In the genomic region with DNA sequence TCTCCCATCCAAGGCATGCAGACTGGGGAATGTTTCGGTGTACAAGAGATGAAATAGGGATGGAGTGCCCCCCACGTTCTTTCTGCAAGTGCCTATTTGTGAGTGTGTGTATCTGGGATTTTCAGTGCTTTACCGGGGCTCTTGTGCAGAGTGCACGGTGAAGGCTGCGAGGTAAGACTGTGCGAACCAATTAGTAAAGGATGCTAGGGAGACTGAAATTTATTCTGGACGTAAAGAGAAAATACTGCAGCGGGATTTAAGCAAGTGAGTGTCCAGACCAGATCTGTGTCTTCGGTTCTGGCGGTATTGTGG, we compare ENCODE assay signal across 8 cellular contexts.
A peak's percentile ranks its signal among the peaks of the same experiment; 100 is the strongest.
DNase-seq lines count a peak whose midpoint lies in the region; ATAC-seq and TF ChIP-seq lines count a peak whose summit lies in the region.

No MANE protein-coding gene starts in this region.

- no peaks in the 10 kb centered on the region for H3K27me3 ChIP-seq in WERI-Rb-1 (ENCODE audit: insufficient read depth, low read depth, severe bottlenecking)
- H3K27me3 ChIP-seq in iPS DF 6.9 (ENCODE audit: control insufficient read depth, insufficient read depth, low read length), result no peaks in the 10 kb centered on the region

- no CpG with 5 or more reads among the region's 10 CpGs for WGBS in iPS DF 6.9 (ENCODE audit: insufficient coverage, insufficient read length)

- peaks cover 6 to 7% of the 10 kb centered on the region in 2 donors for H3K9me3 Mint-ChIP-seq in stimulated activated naive CD8-positive, alpha-beta T cell treated with anti-CD3 and anti-CD28 coated beads, Interleukin-15, amount 100 ng/mL, for 72 hours

- peaks cover 8% of the 10 kb centered on the region for H3K27me3 Mint-ChIP-seq in stimulated activated naive CD8-positive, alpha-beta T cell treated with anti-CD3 and anti-CD28 coated beads, Interleukin-15, amount 100 ng/mL, for 72 hours

- H3K4me1 ChIP-seq in iPS DF 6.9 (ENCODE audit: control insufficient read depth, insufficient read depth, low read length), result peaks cover 7% of the 10 kb centered on the region; the same call in 1 of the 2 replicates

- H3K27ac ChIP-seq in WERI-Rb-1, result no peak overlapping the region
- H3K27ac ChIP-seq in iPS DF 6.9 (ENCODE audit: low read length), result no peak overlapping the region

- ATAC-seq in GM19025 (IDR thresholded peaks at IDR 0.05; ENCODE audit: low read depth, unreplicated experiment), result peak; percentile 15
- ATAC-seq in HG02840 (IDR thresholded peaks at IDR 0.05; ENCODE audit: low FRiP score, unreplicated experiment), result peak; percentile 15
- ATAC-seq in stimulated activated naive CD8-positive, alpha-beta T cell treated with anti-CD3 and anti-CD28 coated beads, Interleukin-15, amount 100 ng/mL, for 72 hours, result peak; percentile 71

- peaks cover 30% of the 10 kb centered on the region for H3K4me1 Mint-ChIP-seq in stimulated activated naive CD8-positive, alpha-beta T cell treated with anti-CD3 and anti-CD28 coated beads, Interleukin-15, amount 100 ng/mL, for 72 hours

- no peak for DNase-seq in WERI-Rb-1
- DNase-seq in iPS DF 6.9 (ENCODE audit: low read depth, low spot score), result no peak
- DNase-seq in stimulated activated naive CD8-positive, alpha-beta T cell treated with anti-CD3 and anti-CD28 coated beads, Interleukin-15, amount 100 ng/mL, for 72 hours, result no peak
- DNase-seq in NCI-H748 treated with DMSO at 0.1 percent for 48 hours (lab: John Stamatoyannopoulos, UW), result no peak
- no peak for DNase-seq in NCI-H2171 (lab: John Stamatoyannopoulos, UW)
- no peak for DNase-seq in COLO829 (ENCODE audit: low spot score)

- H3K4me3 ChIP-seq in WERI-Rb-1 (ENCODE audit: low read depth, low read length), result peak overlapping the region; percentile 87
- peak overlapping the region; percentile 91; the same call in 1 of the 2 replicates for H3K4me3 ChIP-seq in iPS DF 6.9 (ENCODE audit: low read length)

- no peak for TF ChIP-seq CTCF in WERI-Rb-1 (IDR thresholded peaks at IDR 0.05; ENCODE audit: low read depth, low read length)

- H3K27ac Mint-ChIP-seq in stimulated activated naive CD8-positive, alpha-beta T cell treated with anti-CD3 and anti-CD28 coated beads, Interleukin-15, amount 100 ng/mL, for 72 hours, result peak overlapping the region in 1 of 2 donors; percentile 98

- H3K36me3 ChIP-seq in WERI-Rb-1 (peaks cover 28% of the 10 kb centered on the region), iPS DF 6.9 (ENCODE audit: control insufficient read depth, insufficient read depth, low read length) (no peaks in the 10 kb centered on the region)

- peak overlapping the region; percentile 85 to 97 for H3K4me3 Mint-ChIP-seq in stimulated activated naive CD8-positive, alpha-beta T cell treated with anti-CD3 and anti-CD28 coated beads, Interleukin-15, amount 100 ng/mL, for 72 hours

- no peaks in the 10 kb centered on the region for H3K9me3 ChIP-seq in WERI-Rb-1 (ENCODE audit: severe bottlenecking)
- H3K9me3 ChIP-seq in iPS DF 6.9 (ENCODE audit: control insufficient read depth, insufficient read depth, low read length), result no peaks in the 10 kb centered on the region

Comparison
In these comparisons a context has a peak if more than half of its experiments do, and no peak if none do; other contexts are left out.
1. ATAC-seq: peak in every context shown above with its lines; median percentile 71 in stimulated activated naive CD8-positive, alpha-beta T cell treated with anti-CD3 and anti-CD28 coated beads, Interleukin-15, amount 100 ng/mL, for 72 hours; 15 in GM19025; 15 in HG02840.